15 cellular contexts compared by ENCODE assay signal in the genomic region with DNA sequence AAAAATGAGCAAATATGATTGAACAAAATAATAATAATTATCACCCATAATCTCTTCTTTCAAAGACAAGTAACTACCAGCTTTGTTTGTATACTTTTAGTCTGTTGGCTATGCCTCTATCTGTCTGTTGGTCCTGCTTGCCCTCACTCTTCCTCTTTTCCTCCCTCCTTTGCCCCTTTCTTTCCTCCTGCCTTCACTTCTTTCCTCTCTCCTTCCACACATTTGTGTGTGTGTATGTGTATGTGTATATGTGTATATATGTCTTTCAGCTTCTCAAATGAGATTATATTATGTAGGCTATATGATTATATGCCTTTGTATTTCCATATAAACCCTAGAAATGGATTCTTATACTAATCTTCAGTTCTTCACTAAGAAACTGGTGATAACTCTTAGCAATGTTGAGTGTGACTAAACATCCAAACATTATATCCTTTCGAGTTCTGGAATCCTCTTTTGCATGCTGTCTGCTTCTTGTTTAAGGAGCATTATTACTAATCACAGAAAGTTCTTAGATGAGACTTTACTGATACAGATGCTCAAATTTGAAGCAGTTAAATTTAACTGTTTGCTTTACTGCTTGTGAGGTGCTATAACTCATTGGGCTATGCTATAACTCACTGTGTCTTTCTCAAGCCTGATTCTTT.
DNase-seq lines count a peak whose midpoint lies in the region; ATAC-seq and TF ChIP-seq lines count a peak whose summit lies in the region.
"Had no signal": no experiment of that assay in that cellular context is flagged by ENCODE, and none has a peak within 500 bp of the region (broad histone marks: within the 10 kb centered on the region; RNA-seq: fewer than 3 reads in every experiment).

No MANE protein-coding gene starts in this region.

- no peaks in the 10 kb centered on the region for H3K27me3 Mint-ChIP-seq in activated CD4-positive, alpha-beta T cell treated with anti-CD3 and anti-CD28 coated beads, Interleukin-2, amount 10 ng/mL, durations not matched to agents 7 days and 5 days
- H3K27me3 Mint-ChIP-seq in activated T-helper 2 cell treated with anti-CD3 and anti-CD28 coated beads, Interferon-gamma antibody, Interleukin-2, Interleukin-4, amounts not matched to agents 10 μg/mL and 5 μg/mL and 100 μg/mL, durations not matched to agents 14 hours and 24 hours and 36 hours (ENCODE audit: low read depth): no peaks in the 10 kb centered on the region
- H3K27me3 Mint-ChIP-seq in nephron progenitor cell (ENCODE audit: low read depth, poor library complexity) (no peaks in the 10 kb centered on the region), Caco-2 (ENCODE audit: insufficient read depth, unreplicated experiment) (no peaks in the 10 kb centered on the region)
- H3K27me3 Mint-ChIP-seq: CD4-positive, CD25-positive, alpha-beta regulatory T cell had no signal

- ATAC-seq in omental fat pad (ENCODE audit: low FRiP score): no peak
- ATAC-seq: K562 had no signal

- DNase-seq in activated CD4-positive, alpha-beta T cell treated with anti-CD3 and anti-CD28 coated beads, Interleukin-2, amount 10 ng/mL, durations not matched to agents 7 days and 5 days: no peak
- DNase-seq in activated CD4-positive, alpha-beta T cell treated with anti-CD3 and anti-CD28 coated beads, Interleukin-2, amount 50 U/mL, for 48 hours: no peak
- DNase-seq in activated T-helper 2 cell treated with anti-CD3 and anti-CD28 coated beads, Interferon-gamma antibody, Interleukin-2, Interleukin-4, amounts not matched to agents 10 μg/mL and 5 μg/mL and 100 μg/mL, durations not matched to agents 14 hours and 24 hours and 36 hours (ENCODE audit: low spot score): no peak
- DNase-seq in nephron progenitor cell (no peak), CD1c-positive myeloid dendritic cell (ENCODE audit: extremely low spot score) (no peak), T-helper 1 cell (no peak), Caco-2 (no peak), omental fat pad (ENCODE audit: low spot score) (no peak)
- DNase-seq: AML-193; Calu3; CD4-positive, CD25-positive, alpha-beta regulatory T cell; DMS 273 treated with DMSO at 0.1 percent for 48 hours; HCEC 1CT had no signal

- H3K36me3 ChIP-seq in Caco-2 (ENCODE audit: control insufficient read depth, insufficient read depth, low read length): no peaks in the 10 kb centered on the region

- H3K27ac Mint-ChIP-seq in activated CD4-positive, alpha-beta T cell treated with anti-CD3 and anti-CD28 coated beads, Interleukin-2, amount 10 ng/mL, durations not matched to agents 7 days and 5 days: peak overlapping the region; percentile 68
- peak overlapping the region; percentile 24 for H3K27ac Mint-ChIP-seq in activated T-helper 2 cell treated with anti-CD3 and anti-CD28 coated beads, Interferon-gamma antibody, Interleukin-2, Interleukin-4, amounts not matched to agents 10 μg/mL and 5 μg/mL and 100 μg/mL, durations not matched to agents 14 hours and 24 hours and 36 hours
- peak overlapping the region; percentile 37 for H3K27ac Mint-ChIP-seq in nephron progenitor cell
- no peak overlapping the region for H3K27ac Mint-ChIP-seq in Caco-2 (ENCODE audit: unreplicated experiment)
- H3K27ac Mint-ChIP-seq: CD4-positive, CD25-positive, alpha-beta regulatory T cell had no signal

- intact Hi-C loops in activated T-helper 2 cell treated with anti-CD3 and anti-CD28 coated beads, Interferon-gamma antibody, Interleukin-2, Interleukin-4, amounts not matched to agents 10 μg/mL and 5 μg/mL and 100 μg/mL, durations not matched to agents 14 hours and 24 hours and 36 hours (cut with micrococcal nuclease): loop anchor here (10.0 kb wide), 1 partner anchor 172 kb away; no protein-coding TSS in a partner anchor
- intact Hi-C loops in Caco-2 (cut with micrococcal nuclease; ENCODE audit: unreplicated experiment): no loop called here

- peaks cover 3% of the 10 kb centered on the region for H3K36me3 Mint-ChIP-seq in activated CD4-positive, alpha-beta T cell treated with anti-CD3 and anti-CD28 coated beads, Interleukin-2, amount 10 ng/mL, durations not matched to agents 7 days and 5 days (ENCODE audit: low read depth)
- H3K36me3 Mint-ChIP-seq in activated T-helper 2 cell treated with anti-CD3 and anti-CD28 coated beads, Interferon-gamma antibody, Interleukin-2, Interleukin-4, amounts not matched to agents 10 μg/mL and 5 μg/mL and 100 μg/mL, durations not matched to agents 14 hours and 24 hours and 36 hours (ENCODE audit: low read depth): peaks cover 7% of the 10 kb centered on the region
- H3K36me3 Mint-ChIP-seq in nephron progenitor cell (ENCODE audit: low read depth) (no peaks in the 10 kb centered on the region), Caco-2 (ENCODE audit: insufficient read depth, unreplicated experiment) (peaks cover 6% of the 10 kb centered on the region)

- H3K27me3 ChIP-seq in Caco-2 (replicated peaks; ENCODE audit: control insufficient read depth, insufficient read depth, low read length): no peaks in the 10 kb centered on the region
- H3K27me3 ChIP-seq: BLaER1 had no signal

- BruUV-seq in Caco-2 (replicated peaks; lab: Mats Ljungman, UMichigan): no TSS peak

- POLR2A ChIA-PET in activated CD4-positive, alpha-beta T cell treated with anti-CD3 and anti-CD28 coated beads, Interleukin-2, amount 10 ng/mL, durations not matched to agents 7 days and 5 days (lab: Charles Lee): no interaction called here
- POLR2A ChIA-PET in Caco-2 (lab: Charles Lee): no interaction called here

- peaks cover 13% of the 10 kb centered on the region; the same call in 1 of the 2 replicates for H3K4me1 ChIP-seq in Caco-2
- H3K4me1 ChIP-seq: BLaER1 had no signal

- H3K9me3 Mint-ChIP-seq in activated CD4-positive, alpha-beta T cell treated with anti-CD3 and anti-CD28 coated beads, Interleukin-2, amount 10 ng/mL, durations not matched to agents 7 days and 5 days: peaks cover 2% of the 10 kb centered on the region
- H3K9me3 Mint-ChIP-seq in activated T-helper 2 cell treated with anti-CD3 and anti-CD28 coated beads, Interferon-gamma antibody, Interleukin-2, Interleukin-4, amounts not matched to agents 10 μg/mL and 5 μg/mL and 100 μg/mL, durations not matched to agents 14 hours and 24 hours and 36 hours: peaks cover 4% of the 10 kb centered on the region
- no peaks in the 10 kb centered on the region for H3K9me3 Mint-ChIP-seq in nephron progenitor cell
- H3K9me3 Mint-ChIP-seq in Caco-2 (ENCODE audit: unreplicated experiment): no peaks in the 10 kb centered on the region
- H3K9me3 Mint-ChIP-seq: CD4-positive, CD25-positive, alpha-beta regulatory T cell had no signal

- CTCF ChIA-PET in activated CD4-positive, alpha-beta T cell treated with anti-CD3 and anti-CD28 coated beads, Interleukin-2, amount 10 ng/mL, durations not matched to agents 7 days and 5 days (lab: Charles Lee): no interaction called here
- CTCF ChIA-PET in Caco-2 (lab: Charles Lee): no interaction called here

- no peak overlapping the region for H3K4me3 Mint-ChIP-seq in activated CD4-positive, alpha-beta T cell treated with anti-CD3 and anti-CD28 coated beads, Interleukin-2, amount 10 ng/mL, durations not matched to agents 7 days and 5 days
- no peak overlapping the region for H3K4me3 Mint-ChIP-seq in activated T-helper 2 cell treated with anti-CD3 and anti-CD28 coated beads, Interferon-gamma antibody, Interleukin-2, Interleukin-4, amounts not matched to agents 10 μg/mL and 5 μg/mL and 100 μg/mL, durations not matched to agents 14 hours and 24 hours and 36 hours (ENCODE audit: low read depth)
- no peak overlapping the region for H3K4me3 Mint-ChIP-seq in nephron progenitor cell
- H3K4me3 Mint-ChIP-seq in Caco-2 (ENCODE audit: unreplicated experiment): no peak overlapping the region
- H3K4me3 Mint-ChIP-seq: CD4-positive, CD25-positive, alpha-beta regulatory T cell had no signal

- no peaks in the 10 kb centered on the region for H3K9me3 ChIP-seq in Caco-2
- H3K9me3 ChIP-seq: BLaER1 had no signal

- peaks cover 14% of the 10 kb centered on the region for H3K4me1 Mint-ChIP-seq in activated CD4-positive, alpha-beta T cell treated with anti-CD3 and anti-CD28 coated beads, Interleukin-2, amount 10 ng/mL, durations not matched to agents 7 days and 5 days
- H3K4me1 Mint-ChIP-seq in activated T-helper 2 cell treated with anti-CD3 and anti-CD28 coated beads, Interferon-gamma antibody, Interleukin-2, Interleukin-4, amounts not matched to agents 10 μg/mL and 5 μg/mL and 100 μg/mL, durations not matched to agents 14 hours and 24 hours and 36 hours (ENCODE audit: low read depth): peaks cover 25% of the 10 kb centered on the region
- H3K4me1 Mint-ChIP-seq in nephron progenitor cell (peaks cover 24% of the 10 kb centered on the region), Caco-2 (ENCODE audit: low read depth, unreplicated experiment) (peaks cover 14% of the 10 kb centered on the region)

- TF ChIP-seq CTCF in nephron progenitor cell (IDR thresholded peaks at IDR 0.05) (no peak), Caco-2 (IDR thresholded peaks at IDR 0.05; ENCODE audit: insufficient read depth in 1 of 2, low read depth in 1 of 2, low read length in 1 of 2, severe bottlenecking in 1 of 2, unreplicated experiment in 1 of 2) (no peak), omental fat pad (IDR thresholded peaks at IDR 0.05) (no peak)

- no peak overlapping the region for H3K4me3 ChIP-seq in Caco-2 (ENCODE audit: low read depth, low read length)
- H3K4me3 ChIP-seq: BLaER1, K562 had no signal
